ENCODE assay signal across 8 cellular contexts in genomic region chr1:167563579-167564246, GRCh38. TPM values are rescaled to one million over a fixed set of nuclear protein-coding genes. Genes with fewer than 3 reads are reported as not detected.
DNase-seq lines count a peak whose midpoint lies in the region; ATAC-seq and TF ChIP-seq lines count a peak whose summit lies in the region.

No MANE protein-coding gene starts in this region.

- H3K4me3 Mint-ChIP-seq in CD4-positive, alpha-beta memory T cell: no peak overlapping the region

- peak overlapping the region in 5 of 11 experiments; percentile 36 to 73 (median 68); a peak in 8 of 22 replicates for H3K9ac ChIP-seq in BLaER1 treated with 17β-estradiol and CSF1 and Interleukin-3, amounts not matched to agents 10 nM and 100 nM
- H3K9ac ChIP-seq in MM.1S (ENCODE audit: low read length): peak overlapping the region; percentile 38

- H3K36me3 ChIP-seq in BLaER1 treated with 17β-estradiol and CSF1 and Interleukin-3, amounts not matched to agents 10 nM and 100 nM: no peaks in the 10 kb centered on the region
- no peaks in the 10 kb centered on the region for H3K36me3 ChIP-seq in MM.1S (replicated peaks; ENCODE audit: insufficient read depth, low read length)
- H3K36me3 ChIP-seq in PC-9 (ENCODE audit: low read depth): no peaks in the 10 kb centered on the region
- no peaks in the 10 kb centered on the region for H3K36me3 ChIP-seq in suprapubic skin
- H3K36me3 ChIP-seq in CD4-positive, alpha-beta memory T cell (ENCODE audit: insufficient read depth, low read length): no peaks in the 10 kb centered on the region

- peak overlapping the region in 9 of 11 experiments; percentile 21 to 93 (median 81); a peak in 12 of 22 replicates for H3K4me2 ChIP-seq in BLaER1 treated with 17β-estradiol and CSF1 and Interleukin-3, amounts not matched to agents 10 nM and 100 nM
- peak overlapping the region; percentile 70 for H3K4me2 ChIP-seq in MM.1S (ENCODE audit: low read depth, low read length)
- peak overlapping the region; percentile 65 for H3K4me2 ChIP-seq in PC-9

- H2AFZ ChIP-seq in MM.1S (ENCODE audit: low read length): peak overlapping the region; percentile 44
- H2AFZ ChIP-seq in PC-9: peak overlapping the region; percentile 66; the same call in 1 of the 2 replicates

- H3K79me2 ChIP-seq in MM.1S (ENCODE audit: low read length): no peaks in the 10 kb centered on the region
- no peaks in the 10 kb centered on the region for H3K79me2 ChIP-seq in PC-9 (ENCODE audit: low read depth)

- no peaks in the 10 kb centered on the region for H3K9me3 ChIP-seq in BLaER1 treated with 17β-estradiol and CSF1 and Interleukin-3, amounts not matched to agents 10 nM and 100 nM (replicated peaks in 1 of 11)
- H3K9me3 ChIP-seq in MM.1S (replicated peaks; ENCODE audit: insufficient read depth, low read length) (no peaks in the 10 kb centered on the region), PC-9 (ENCODE audit: insufficient read depth, low read depth) (no peaks in the 10 kb centered on the region), suprapubic skin (no peaks in the 10 kb centered on the region)
- H3K9me3 ChIP-seq in CD4-positive, alpha-beta memory T cell (ENCODE audit: control insufficient read depth in 1 of 2, low read length in 2 of 2): no peaks in the 10 kb centered on the region

- H3K27ac ChIP-seq in BLaER1 treated with 17β-estradiol and CSF1 and Interleukin-3, amounts not matched to agents 10 nM and 100 nM: peak overlapping the region in 10 of 11 experiments; percentile 4 to 85 (median 62); a peak in 15 of 22 replicates
- H3K27ac ChIP-seq in MM.1S (ENCODE audit: low read length) (peak overlapping the region; percentile 80), PC-9 (peak overlapping the region; percentile 95), suprapubic skin (no peak overlapping the region)
- H3K27ac ChIP-seq in CD4-positive, alpha-beta memory T cell (ENCODE audit: low read depth, low read length): no peak overlapping the region

- no peaks in the 10 kb centered on the region for H3K27me3 ChIP-seq in BLaER1 treated with 17β-estradiol and CSF1 and Interleukin-3, amounts not matched to agents 10 nM and 100 nM
- H3K27me3 ChIP-seq in MM.1S (replicated peaks; ENCODE audit: insufficient read depth, low read length) (no peaks in the 10 kb centered on the region), PC-9 (ENCODE audit: insufficient read depth, low read depth) (no peaks in the 10 kb centered on the region), suprapubic skin (no peaks in the 10 kb centered on the region)
- no peaks in the 10 kb centered on the region for H3K27me3 ChIP-seq in CD4-positive, alpha-beta memory T cell (ENCODE audit: insufficient read depth, low read length)

- ATAC-seq in left ventricle myocardium superior (peak; percentile 76), GM21786 (IDR thresholded peaks at IDR 0.05; ENCODE audit: unreplicated experiment) (no peak)

- TF ChIP-seq CTCF in MM.1S (IDR thresholded peaks at IDR 0.05; ENCODE audit: low read length): no peak
- TF ChIP-seq CTCF in PC-9 (conservative IDR thresholded peaks at IDR 0.05): no peak
- TF ChIP-seq CTCF in suprapubic skin (IDR thresholded peaks at IDR 0.05): no peak

- H3K9me2 ChIP-seq in MM.1S (replicated peaks; ENCODE audit: insufficient read depth, low read length) (no peaks in the 10 kb centered on the region), PC-9 (ENCODE audit: insufficient read depth) (no peaks in the 10 kb centered on the region)

- POLR2A ChIA-PET in PC-9 (lab: Charles Lee; ENCODE audit: unreplicated experiment): interaction anchor here (0.6 to 1.6 kb wide), 5 partner anchors 10 to 344 kb away, joined by 3 to 10 read pairs (median 4); partner anchors contain the start of gene CREG1
- POLR2A ChIA-PET in CD4-positive, alpha-beta memory T cell (lab: Charles Lee; ENCODE audit: partially characterized antibody): interaction anchor here (2.1 kb wide), 1 partner anchor 10 kb away, joined by 8 read pairs; the partner anchor contains the start of gene CREG1

- H3K36me3 Mint-ChIP-seq in CD4-positive, alpha-beta memory T cell: no peaks in the 10 kb centered on the region

- DNase-seq in MM.1S (peak; percentile 93), PC-9 (peak in 1 of 2 experiments; percentile 37), left ventricle myocardium superior (no peak), suprapubic skin (ENCODE audit: low spot score in 2 of 2) (no peak), DMS 273 (lab: John Stamatoyannopoulos, UW; ENCODE audit: unreplicated experiment) (no peak)
- DNase-seq in CD4-positive, alpha-beta memory T cell: no peak

- peaks cover 0 to 1% of the 10 kb centered on the region in 2 donors for H3K27me3 Mint-ChIP-seq in CD4-positive, alpha-beta memory T cell

- WGBS in suprapubic skin: 78% methylated on average over 7 of the region's 7 CpGs

- peak overlapping the region in 1 of 10 experiments; percentile 25; a peak in 1 of 20 replicates for H3K4me3 ChIP-seq in BLaER1 treated with 17β-estradiol and CSF1 and Interleukin-3, amounts not matched to agents 10 nM and 100 nM
- H3K4me3 ChIP-seq in MM.1S (ENCODE audit: low read length): peak overlapping the region; percentile 29
- H3K4me3 ChIP-seq in PC-9: no peak overlapping the region
- H3K4me3 ChIP-seq in suprapubic skin: no peak overlapping the region
- H3K4me3 ChIP-seq in CD4-positive, alpha-beta memory T cell (ENCODE audit: low read length in 2 of 2): no peak overlapping the region

- H3K4me1 Mint-ChIP-seq in CD4-positive, alpha-beta memory T cell: peaks cover 0 to 1% (median 0%) of the 10 kb centered on the region in 4 donors

- H3F3A ChIP-seq in MM.1S (ENCODE audit: insufficient read depth, low read length): peaks cover 11% of the 10 kb centered on the region
- peaks cover 18% of the 10 kb centered on the region for H3F3A ChIP-seq in PC-9 (ENCODE audit: insufficient read depth, low read depth)

- TF ChIP-seq POLR2A in suprapubic skin (IDR thresholded peaks at IDR 0.05): no peak

- TF ChIP-seq EP300 in suprapubic skin (IDR thresholded peaks at IDR 0.05): no peak

- H3K4me1 ChIP-seq in BLaER1 treated with 17β-estradiol and CSF1 and Interleukin-3, amounts not matched to agents 10 nM and 100 nM: peaks cover 41 to 82% (median 60%) of the 10 kb centered on the region in 10 experiments
- H3K4me1 ChIP-seq in MM.1S (ENCODE audit: low read length) (peaks cover 34% of the 10 kb centered on the region), PC-9 (replicated peaks; ENCODE audit: insufficient read depth) (peaks cover 28% of the 10 kb centered on the region), suprapubic skin (no peaks in the 10 kb centered on the region)
- no peaks in the 10 kb centered on the region for H3K4me1 ChIP-seq in CD4-positive, alpha-beta memory T cell (ENCODE audit: insufficient read depth, low read length)

- CTCF ChIA-PET in PC-9 (lab: Charles Lee): interaction anchor here (0.5 to 2.0 kb wide), 4 partner anchors 10 to 519 kb away, joined by 3 to 10 read pairs (median 3); partner anchors contain the start of gene CREG1
- CTCF ChIA-PET in CD4-positive, alpha-beta memory T cell (lab: Charles Lee; ENCODE audit: partially characterized antibody): interaction anchor here (1.0 to 2.9 kb wide), 7 partner anchors 8 to 306 kb away, joined by 3 to 13 read pairs (median 6); partner anchors contain the start of gene CREG1

- BruUV-seq in PC-9 (replicated peaks; lab: Mats Ljungman, UMichigan): no TSS peak

- intact Hi-C loops in PC-9 (cut with micrococcal nuclease; ENCODE audit: unreplicated experiment) (loop anchor here (10.0 kb wide), 1 partner anchor 101 kb away; no protein-coding TSS in a partner anchor), left ventricle myocardium superior (cut with micrococcal nuclease) (no loop called here)
- intact Hi-C loops in CD4-positive, alpha-beta memory T cell (cut with micrococcal nuclease): no loop called here

- no peaks in the 10 kb centered on the region for H3K9me3 Mint-ChIP-seq in CD4-positive, alpha-beta memory T cell

- H3K27ac Mint-ChIP-seq in CD4-positive, alpha-beta memory T cell: peak overlapping the region in 1 of 7 donors; percentile 42

- H4K20me1 ChIP-seq in BLaER1 treated with 17β-estradiol and CSF1 and Interleukin-3, amounts not matched to agents 10 nM and 100 nM: no peaks in the 10 kb centered on the region
- no peaks in the 10 kb centered on the region for H4K20me1 ChIP-seq in MM.1S (ENCODE audit: insufficient read depth, low read length)
- H4K20me1 ChIP-seq in PC-9 (ENCODE audit: insufficient read depth): no peaks in the 10 kb centered on the region

RNA-seq across cellular contexts. Expression of gene CREG1, which starts 10.2 kb away (rescaled TPM):
- total RNA-seq in PC-9 (2021): 31.6 and 34.6 TPM in 2 replicates
- 75.1 TPM for total RNA-seq in left ventricle myocardium superior
- total RNA-seq in suprapubic skin: 100 to 1,000 TPM in 3 of 4 donors, 10 to 100 TPM in 1; 82.2 to 349 (median 188) TPM
- 10 to 100 TPM; 21.0 to 21.7 TPM for total RNA-seq in CD4-positive, alpha-beta memory T cell
- polyA plus RNA-seq in CD4-positive, alpha-beta memory T cell: 10 to 100 TPM; 19.4 to 27.7 TPM

RNA-seq across cellular contexts. Expression of gene CD247, which starts 45.4 kb away (rescaled TPM):
- total RNA-seq in PC-9 (2021): not detected in 2 replicates
- 0.57 TPM for total RNA-seq in left ventricle myocardium superior
- under 1 TPM in 2 of 4 donors, not detected in 2; 0.30 to 0.76 TPM for total RNA-seq in suprapubic skin
- 100 to 1,000 TPM; 340 to 341 TPM for total RNA-seq in CD4-positive, alpha-beta memory T cell
- polyA plus RNA-seq in CD4-positive, alpha-beta memory T cell: 100 to 1,000 TPM; 260 to 404 TPM

Comparison
In these comparisons a context has a peak if more than half of its experiments do, and no peak if none do; other contexts are left out.
1. H3K27ac ChIP-seq: peak in BLaER1 treated with 17β-estradiol and CSF1 and Interleukin-3, amounts not matched to agents 10 nM and 100 nM (10 of 11), MM.1S (single experiment) and PC-9 (single experiment); none in suprapubic skin (single experiment) and CD4-positive, alpha-beta memory T cell (single experiment).
2. RNA of gene CD247, which starts 45.4 kb away (total RNA-seq): 340 to 341 TPM in CD4-positive, alpha-beta memory T cell; 0.57 TPM in left ventricle myocardium superior (single experiment), 0.30 to 0.76 TPM in suprapubic skin and not detected in PC-9; every median in the first group is over 100 times any median in the second.
3. Peak in every context shown above with its lines, with median percentiles within 50 percentile points of each other: H3K4me2 ChIP-seq.